8 cellular contexts compared by ENCODE assay signal in the genomic region with DNA sequence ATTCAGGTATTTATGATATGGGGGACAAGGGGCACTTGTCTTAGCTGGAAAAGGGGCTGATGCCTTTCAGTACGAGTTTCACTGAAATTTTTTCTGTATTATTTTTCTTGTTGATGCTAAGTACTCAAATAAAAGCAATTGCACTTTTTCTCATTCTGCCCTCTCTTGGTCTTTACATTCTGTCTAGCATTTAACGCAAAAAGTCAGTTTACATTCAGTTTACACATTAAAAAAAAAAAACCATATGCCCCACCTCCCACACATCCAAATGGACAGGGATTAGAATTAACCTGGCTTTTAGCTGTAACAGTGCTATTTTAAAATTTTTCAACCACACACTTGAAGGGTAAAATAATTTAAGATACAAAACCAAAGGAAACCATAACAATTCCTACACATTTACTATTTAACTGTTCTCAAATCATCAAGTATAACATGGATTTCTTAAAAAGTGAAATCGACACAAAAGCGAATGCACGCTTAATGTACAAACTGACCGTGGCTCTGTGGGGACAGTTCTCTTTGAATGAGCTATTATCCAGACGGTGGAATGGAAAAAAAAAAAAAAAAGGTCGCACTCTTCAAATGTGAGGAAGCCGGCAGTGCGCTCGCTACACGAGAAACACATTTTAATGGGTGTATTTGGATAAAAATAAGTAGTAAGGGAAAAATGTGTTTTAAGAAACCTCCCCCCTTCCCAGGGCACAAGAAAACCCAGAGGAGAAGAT. TPM values are rescaled to one million over a fixed set of nuclear protein-coding genes. Genes with fewer than 3 reads are reported as not detected.
A peak's percentile ranks its signal among the peaks of the same experiment; 100 is the strongest.
DNase-seq lines count a peak whose midpoint lies in the region; ATAC-seq and TF ChIP-seq lines count a peak whose summit lies in the region.

No MANE protein-coding gene starts in this region.

- H3K27ac ChIP-seq in epithelial cell of prostate (peak overlapping the region; percentile 70), ovary (peak overlapping the region in 1 of 2 donors; percentile 89)

- H3K4me1 ChIP-seq in ovary (ENCODE audit: insufficient read depth), result no peaks in the 10 kb centered on the region

- no peak for TF ChIP-seq CTCF in ovary (IDR thresholded peaks at IDR 0.05)

- TF ChIP-seq POLR2A in ovary (IDR thresholded peaks at IDR 0.05), result no peak

- H3K4me3 ChIP-seq in ovary, result peak overlapping the region; percentile 84

- H3K27me3 ChIP-seq in ovary, result no peaks in the 10 kb centered on the region

- no peaks in the 10 kb centered on the region for H3K9me3 ChIP-seq in ovary

- 27 to 38% (median 33%) methylated on average over 12 of the region's 12 CpGs for WGBS in ovary, 3 donors

- ATAC-seq in HG02970 (IDR thresholded peaks at IDR 0.05; ENCODE audit: low FRiP score, unreplicated experiment), result no peak

- no peak for TF ChIP-seq EP300 in ovary (IDR thresholded peaks at IDR 0.05)

- DNase-seq in NCI-H1694 treated with DMSO at 0.1 percent for 48 hours (lab: John Stamatoyannopoulos, UW), result peak; percentile 11
- DNase-seq in NCI-H1694 (lab: John Stamatoyannopoulos, UW), result no peak
- peak; percentile 11 for DNase-seq in RKO (ENCODE audit: low spot score)
- DNase-seq in epithelial cell of prostate (ENCODE audit: low read depth, low spot score), result no peak
- no peak for DNase-seq in ovary
- no peak for DNase-seq in 8988T
- DNase-seq in NCI-H1105 (lab: John Stamatoyannopoulos, UW), result no peak

- no peaks in the 10 kb centered on the region for H3K36me3 ChIP-seq in ovary

- intact Hi-C loops in ovary (cut with DNase I), result loop anchor here in 2 of 4 donors (5.0 to 10.0 kb wide), 2 partner anchors 142 to 144 kb away; no protein-coding TSS in a partner anchor

RNA-seq across cellular contexts. Expression of a gene that starts 1.4 kb away (rescaled TPM):
- total RNA-seq in ovary, result 10 to 100 TPM in 4 of 7 donors, 1 to 10 TPM in 3; 6.0 to 19.2 (median 13.2) TPM
- 10 to 100 TPM in 1 of 2 donors, 1 to 10 TPM in 1; 3.9 to 12.3 TPM for polyA plus RNA-seq in ovary

RNA-seq across cellular contexts. Expression of a gene that starts 42.1 kb away (rescaled TPM):
- 1 to 10 TPM in 4 of 7 donors, under 1 TPM in 3; 0.38 to 3.6 (median 1.5) TPM for total RNA-seq in ovary
- polyA plus RNA-seq in ovary, result 1 to 10 TPM in 1 of 2 donors, under 1 TPM in 1; 0.69 to 5.9 TPM

Comparison
In these comparisons a context has a peak if more than half of its experiments do, and no peak if none do; other contexts are left out.
1. DNase-seq: peak in NCI-H1694 treated with DMSO at 0.1 percent for 48 hours (single experiment) and RKO (single experiment); none in NCI-H1694 (single experiment), epithelial cell of prostate (single experiment), ovary (0 of 5), 8988T (single experiment) and NCI-H1105 (single experiment).